In genomic region chr6:9999806-10000205, GRCh38 we compare ENCODE assay signal across 22 cellular contexts.
"Had no signal": no experiment of that assay in that cellular context is flagged by ENCODE, and none has a peak within 500 bp of the region (broad histone marks: within the 10 kb centered on the region; RNA-seq: fewer than 3 reads in every experiment).

No MANE protein-coding gene starts in this region.

- H3K4me1 ChIP-seq: esophagus muscularis mucosa, gastrocnemius medialis, heart right ventricle, psoas muscle, spleen, tibial artery, upper lobe of left lung, uterus had no signal

- H3K9me3 Mint-ChIP-seq: stimulated activated memory B cell treated with anti-CD40 and anti-IgM and Interleukin-4, amounts not matched to agents 10 μg/mL and 1 μg/mL and 100 μg/mL, for 72 hours had no signal

- H3K36me3 ChIP-seq: esophagus muscularis mucosa, gastrocnemius medialis, heart right ventricle, spleen, tibial artery, upper lobe of left lung, uterus had no signal

- DNase-seq: dorsolateral prefrontal cortex; effector CD8-positive, alpha-beta T cell; gastrocnemius medialis; heart right ventricle; hypothalamus; kidney glomerular epithelial cell; naive thymus-derived CD4-positive, alpha-beta T cell; nephron progenitor cell; psoas muscle; spleen; stimulated activated CD4-positive, alpha-beta T cell treated with anti-CD3 and anti-CD28 coated beads, Interleukin-15, amount 100 ng/mL, for 24 hours; stimulated activated CD4-positive, alpha-beta T cell treated with anti-CD3 and anti-CD28 coated beads, Interleukin-1b, Interleukin-23, amount 100 ng/mL, for 48 hours; stimulated activated CD4-positive, alpha-beta T cell treated with anti-CD3 and anti-CD28 coated beads, Interleukin-4, amount 100 ng/mL, for 24 hours; tibial artery; upper lobe of left lung; uterus had no signal

- H3K36me3 Mint-ChIP-seq: naive thymus-derived CD4-positive, alpha-beta T cell; stimulated activated memory B cell treated with anti-CD40 and anti-IgM and Interleukin-4, amounts not matched to agents 10 μg/mL and 1 μg/mL and 100 μg/mL, for 72 hours had no signal

- H3K27me3 Mint-ChIP-seq: naive thymus-derived CD4-positive, alpha-beta T cell; stimulated activated memory B cell treated with anti-CD40 and anti-IgM and Interleukin-4, amounts not matched to agents 10 μg/mL and 1 μg/mL and 100 μg/mL, for 72 hours; stimulated activated naive CD8-positive, alpha-beta T cell treated with anti-CD3 and anti-CD28 coated beads, Interleukin-15, Interleukin-2, amounts not matched to agents 100 ng/mL and 50 ng/mL, for 24 hours had no signal

- H3K9me3 ChIP-seq: esophagus muscularis mucosa, gastrocnemius medialis, heart right ventricle, psoas muscle, spleen, tibial artery, upper lobe of left lung, uterus had no signal

- H3K4me3 ChIP-seq: dorsolateral prefrontal cortex, esophagus muscularis mucosa, gastrocnemius medialis, heart right ventricle, psoas muscle, spleen, tibial artery, upper lobe of left lung, uterus had no signal

- H3K4me3 Mint-ChIP-seq: naive thymus-derived CD4-positive, alpha-beta T cell; nephron progenitor cell; stimulated activated memory B cell treated with anti-CD40 and anti-IgM and Interleukin-4, amounts not matched to agents 10 μg/mL and 1 μg/mL and 100 μg/mL, for 72 hours; stimulated activated naive CD8-positive, alpha-beta T cell treated with anti-CD3 and anti-CD28 coated beads, Interleukin-15, Interleukin-2, amounts not matched to agents 100 ng/mL and 50 ng/mL, for 24 hours had no signal

- FAIRE-seq: islet of Langerhans had no signal

- ATAC-seq: gastrocnemius medialis; heart right ventricle; left lobe of liver; naive thymus-derived CD4-positive, alpha-beta T cell; psoas muscle; sciatic nerve; stimulated activated memory B cell treated with anti-CD40 and anti-IgM and Interleukin-4, amounts not matched to agents 10 μg/mL and 1 μg/mL and 100 μg/mL, for 72 hours had no signal

- H3K27ac Mint-ChIP-seq: naive thymus-derived CD4-positive, alpha-beta T cell; nephron progenitor cell; stimulated activated memory B cell treated with anti-CD40 and anti-IgM and Interleukin-4, amounts not matched to agents 10 μg/mL and 1 μg/mL and 100 μg/mL, for 72 hours; stimulated activated naive CD8-positive, alpha-beta T cell treated with anti-CD3 and anti-CD28 coated beads, Interleukin-15, Interleukin-2, amounts not matched to agents 100 ng/mL and 50 ng/mL, for 24 hours had no signal

- H3K4me1 Mint-ChIP-seq: naive thymus-derived CD4-positive, alpha-beta T cell; nephron progenitor cell; stimulated activated memory B cell treated with anti-CD40 and anti-IgM and Interleukin-4, amounts not matched to agents 10 μg/mL and 1 μg/mL and 100 μg/mL, for 72 hours had no signal

- H3K27ac ChIP-seq: dorsolateral prefrontal cortex, esophagus muscularis mucosa, gastrocnemius medialis, heart right ventricle, psoas muscle, spleen, tibial artery, upper lobe of left lung, uterus had no signal
